Comparison of ENCODE assay signal across 25 cellular contexts in genomic region chr5:1318659-1319251, GRCh38. TPM values are rescaled to one million over a fixed set of nuclear protein-coding genes. Genes with fewer than 3 reads are reported as not detected.
DNase-seq lines count a peak whose midpoint lies in the region; ATAC-seq and TF ChIP-seq lines count a peak whose summit lies in the region.
"Had no signal": no experiment of that assay in that cellular context is flagged by ENCODE, and none has a peak within 500 bp of the region (broad histone marks: within the 10 kb centered on the region; RNA-seq: fewer than 3 reads in every experiment).

No MANE protein-coding gene starts in this region.

- POLR2A ChIA-PET in RWPE1 (lab: Yijun Ruan, JAX; ENCODE audit: low non-redundant PET), result no interaction called here
- POLR2A ChIA-PET in naive thymus-derived CD4-positive, alpha-beta T cell (lab: Charles Lee), result interaction anchor here (1.3 to 6.0 kb wide), 3 partner anchors 10 to 67 kb away, joined by 3 to 40 read pairs (median 6); partner anchors contain the start of gene CLPTM1L

- peak overlapping the region in 5 of 9 donors; percentile 12 to 76 (median 36) for H3K27ac Mint-ChIP-seq in naive thymus-derived CD4-positive, alpha-beta T cell
- H3K27ac Mint-ChIP-seq: activated naive CD4-positive, alpha-beta T cell treated with anti-CD3 and anti-CD28 coated beads, Interleukin-2, amount 50 U/mL, for 72 hours; dendritic cell treated with granulocyte-macrophage colony-stimulating factor and Interleukin-4, amounts not matched to agents 40 ng/mL and 50 ng/mL, for 4 days; T-helper 1 cell treated with Interleukin-12 subunit alpha and Interleukin-12 subunit beta and Interleukin-4 antibody, amounts not matched to agents 30 μg/mL and 1 μg/mL, for 36 hours had no signal

- H3K9me3 Mint-ChIP-seq in naive thymus-derived CD4-positive, alpha-beta T cell, result no peaks in the 10 kb centered on the region
- H3K9me3 Mint-ChIP-seq: activated naive CD4-positive, alpha-beta T cell treated with anti-CD3 and anti-CD28 coated beads, Interleukin-2, amount 50 U/mL, for 72 hours; dendritic cell treated with granulocyte-macrophage colony-stimulating factor and Interleukin-4, amounts not matched to agents 40 ng/mL and 50 ng/mL, for 4 days; T-helper 1 cell treated with Interleukin-12 subunit alpha and Interleukin-12 subunit beta and Interleukin-4 antibody, amounts not matched to agents 30 μg/mL and 1 μg/mL, for 36 hours had no signal

- intact Hi-C loops in naive thymus-derived CD4-positive, alpha-beta T cell (cut with micrococcal nuclease), result loop anchor here (5.0 to 10.0 kb wide), 3 partner anchors 61 to 324 kb away; no protein-coding TSS in a partner anchor
- intact Hi-C loops in esophagus muscularis mucosa (cut with DNase I), result no loop called here

- H3K27ac ChIP-seq in BLaER1 (peak overlapping the region; percentile 87), RWPE1 (peak overlapping the region; percentile 88), esophagus muscularis mucosa (replicated peaks in 1 of 4) (no peak overlapping the region)
- H3K27ac ChIP-seq in naive thymus-derived CD4-positive, alpha-beta T cell (ENCODE audit: low read depth, low read length), result no peak overlapping the region
- H3K27ac ChIP-seq: body of pancreas, epithelial cell of prostate, gastrocnemius medialis, GM23248, skin epidermis, thyroid gland had no signal

- TF ChIP-seq POLR2A in esophagus muscularis mucosa (IDR thresholded peaks at IDR 0.05; ENCODE audit: low read depth), result no peak

- H3K27me3 ChIP-seq in BLaER1 (no peaks in the 10 kb centered on the region), esophagus muscularis mucosa (no peaks in the 10 kb centered on the region)
- no peaks in the 10 kb centered on the region for H3K27me3 ChIP-seq in naive thymus-derived CD4-positive, alpha-beta T cell (ENCODE audit: control insufficient read depth in 2 of 2, insufficient read depth in 2 of 2, low read length in 2 of 2)
- H3K27me3 ChIP-seq: body of pancreas, gastrocnemius medialis, thyroid gland had no signal

- peaks cover 6 to 26% (median 8%) of the 10 kb centered on the region in 5 donors for H3K36me3 Mint-ChIP-seq in naive thymus-derived CD4-positive, alpha-beta T cell

- H3K36me3 ChIP-seq in BLaER1 (peaks cover 66% of the 10 kb centered on the region), esophagus muscularis mucosa (peaks cover 59 to 71% (median 68%) of the 10 kb centered on the region in 4 donors)
- H3K36me3 ChIP-seq in naive thymus-derived CD4-positive, alpha-beta T cell (ENCODE audit: control insufficient read depth in 2 of 3, insufficient read depth in 3 of 3, low read length in 3 of 3), result peaks cover 0 to 60% (median 3%) of the 10 kb centered on the region in 3 experiments

- H3K4me1 ChIP-seq in BLaER1, result peaks cover 98% of the 10 kb centered on the region
- peaks cover 23 to 36% of the 10 kb centered on the region in 2 donors for H3K4me1 ChIP-seq in naive thymus-derived CD4-positive, alpha-beta T cell (ENCODE audit: control insufficient read depth in 2 of 2, insufficient read depth in 2 of 2, low read length in 2 of 2)
- peaks cover 0 to 12% (median 11%) of the 10 kb centered on the region in 4 donors for H3K4me1 ChIP-seq in esophagus muscularis mucosa

- peak overlapping the region; percentile 92 for H3K4me2 ChIP-seq in BLaER1

- WGBS in esophagus muscularis mucosa, result 93% methylated on average over 20 of the region's 29 CpGs

- H3K9ac ChIP-seq in BLaER1, result peak overlapping the region; percentile 40; the same call in 1 of the 2 replicates
- H3K9ac ChIP-seq: GM23248 had no signal

- no peak for TF ChIP-seq EP300 in esophagus muscularis mucosa (IDR thresholded peaks at IDR 0.05)

- TF ChIP-seq CTCF in RWPE1 (conservative IDR thresholded peaks at IDR 0.05; ENCODE audit: low read depth), result no peak
- no peak for TF ChIP-seq CTCF in esophagus muscularis mucosa (IDR thresholded peaks at IDR 0.05)

- H3K4me3 Mint-ChIP-seq in naive thymus-derived CD4-positive, alpha-beta T cell, result no peak overlapping the region
- H3K4me3 Mint-ChIP-seq: dendritic cell treated with granulocyte-macrophage colony-stimulating factor and Interleukin-4, amounts not matched to agents 40 ng/mL and 50 ng/mL, for 4 days; T-helper 1 cell treated with Interleukin-12 subunit alpha and Interleukin-12 subunit beta and Interleukin-4 antibody, amounts not matched to agents 30 μg/mL and 1 μg/mL, for 36 hours had no signal

- H3K27me3 Mint-ChIP-seq in naive thymus-derived CD4-positive, alpha-beta T cell, result no peaks in the 10 kb centered on the region

- 0 out of 2 replicates have a peak, but pooled peaks cover 6% of the 10 kb centered on the region for H4K20me1 ChIP-seq in BLaER1

- no peak for ATAC-seq in naive thymus-derived CD4-positive, alpha-beta T cell
- ATAC-seq: activated CD4-positive, CD25-positive, alpha-beta regulatory T cell treated with anti-CD3 and anti-CD28 coated beads, Interleukin-2, amount 50 U/mL, for 24 hours; activated naive CD4-positive, alpha-beta T cell treated with anti-CD3 and anti-CD28 coated beads, Interleukin-2, amount 50 U/mL, for 72 hours; body of pancreas; gastrocnemius medialis; left ventricle myocardium superior had no signal

- H3K4me3 ChIP-seq in BLaER1 (peak overlapping the region; percentile 27; the same call in 1 of the 2 replicates), esophagus muscularis mucosa (no peak overlapping the region)
- H3K4me3 ChIP-seq in naive thymus-derived CD4-positive, alpha-beta T cell (ENCODE audit: low read length), result no peak overlapping the region
- H3K4me3 ChIP-seq: body of pancreas, gastrocnemius medialis, GM23248, skin epidermis, thyroid gland had no signal

- H3K4me1 Mint-ChIP-seq in naive thymus-derived CD4-positive, alpha-beta T cell, result peaks cover 17 to 43% (median 37%) of the 10 kb centered on the region in 7 donors

- DNase-seq in DMS79 treated with DMSO at 0.1 percent for 48 hours (lab: John Stamatoyannopoulos, UW) (peak; percentile 50), RWPE1 (ENCODE audit: low spot score) (no peak), NCI-H1694 treated with DMSO at 0.1 percent for 48 hours (lab: John Stamatoyannopoulos, UW) (no peak), NCI-H82 (lab: John Stamatoyannopoulos, UW) (no peak), esophagus muscularis mucosa (ENCODE audit: extremely low spot score) (no peak), NCI-H2029 treated with DMSO at 0.1 percent for 48 hours (lab: John Stamatoyannopoulos, UW) (no peak)
- peak in 1 of 9 donors; percentile 5 for DNase-seq in naive thymus-derived CD4-positive, alpha-beta T cell
- DNase-seq: AML-193; Calu3; gastrocnemius medialis; GM23248; left ventricle myocardium superior; NCI-H1105; NCI-H2227 treated with DMSO at 0.1 percent for 48 hours; SIG-M5; stimulated activated CD8-positive, alpha-beta memory T cell treated with anti-CD3 and anti-CD28 coated beads, Interleukin-4, amount 100 ng/mL, for 48 hours; thyroid gland had no signal

- H3K9me3 ChIP-seq in BLaER1 (no peaks in the 10 kb centered on the region), esophagus muscularis mucosa (no peaks in the 10 kb centered on the region)
- no peaks in the 10 kb centered on the region for H3K9me3 ChIP-seq in naive thymus-derived CD4-positive, alpha-beta T cell (ENCODE audit: control insufficient read depth in 2 of 3, low read length in 3 of 3)
- H3K9me3 ChIP-seq: body of pancreas, gastrocnemius medialis, thyroid gland had no signal

- CTCF ChIA-PET in RWPE1 (lab: Yijun Ruan, JAX), result interaction anchor here (0.6 kb wide), 1 partner anchor 19 kb away, joined by 3 read pairs; no protein-coding TSS in a partner anchor
- CTCF ChIA-PET in naive thymus-derived CD4-positive, alpha-beta T cell (lab: Charles Lee), result interaction anchor here (1.4 kb wide), 1 partner anchor 64 kb away, joined by 3 read pairs; no protein-coding TSS in a partner anchor

RNA-seq across cellular contexts. Expression of gene TERT, which starts 23.9 kb away (rescaled TPM):
- total RNA-seq in naive thymus-derived CD4-positive, alpha-beta T cell, result 1 to 10 TPM in 3 of 5 experiments, under 1 TPM in 2; 0.13 to 3.3 (median 1.8) TPM
- under 1 TPM in 1 of 2 donors, not detected in 1; 0.23 TPM for polyA plus RNA-seq in naive thymus-derived CD4-positive, alpha-beta T cell
- not detected for total RNA-seq in esophagus muscularis mucosa
- total RNA-seq: body of pancreas, gastrocnemius medialis, GM23248, left ventricle myocardium superior, thyroid gland had no signal
- polyA plus RNA-seq: GM23248 had no signal

RNA-seq across cellular contexts. Expression of gene CLPTM1L, which starts 26.1 kb away (rescaled TPM):
- total RNA-seq in naive thymus-derived CD4-positive, alpha-beta T cell, result 100 to 1,000 TPM in 1 of 5 experiments, 10 to 100 TPM in 4; 64.9 to 104 (median 71.9) TPM
- polyA plus RNA-seq in naive thymus-derived CD4-positive, alpha-beta T cell, result 10 to 100 TPM; 27.7 to 49.3 TPM
- 100 to 1,000 TPM in 3 of 4 donors, 10 to 100 TPM in 1; 96.9 to 139 (median 126) TPM for total RNA-seq in esophagus muscularis mucosa

Comparison
In these comparisons a context has a peak if more than half of its experiments do, and no peak if none do; other contexts are left out.
1. H3K27ac ChIP-seq: peak in BLaER1 (single experiment) and RWPE1 (single experiment); none in naive thymus-derived CD4-positive, alpha-beta T cell (single experiment) and esophagus muscularis mucosa (0 of 4).